In the genomic region with DNA sequence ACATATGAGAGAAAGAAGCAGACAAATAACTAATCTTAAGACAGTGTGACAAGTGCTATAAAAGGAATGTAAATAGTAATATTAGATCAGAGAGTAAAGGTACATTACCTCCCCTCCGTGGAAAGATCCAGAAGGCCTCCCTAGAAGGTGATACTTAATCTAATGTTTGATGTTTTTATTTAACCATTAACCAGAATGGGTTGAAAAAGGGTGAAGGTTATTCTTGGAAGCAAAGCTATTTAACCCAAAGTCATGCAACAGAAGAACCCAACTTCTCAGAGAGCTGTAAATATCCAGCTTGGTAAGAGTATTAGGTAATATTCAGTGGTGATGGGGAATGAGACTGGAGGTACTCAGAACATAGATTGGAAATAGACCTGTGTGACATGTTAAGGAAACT, we compare ENCODE assay signal across 30 cellular contexts.
"Had no signal": no experiment of that assay in that cellular context is flagged by ENCODE, and none has a peak within 500 bp of the region (broad histone marks: within the 10 kb centered on the region; RNA-seq: fewer than 3 reads in every experiment).

No MANE protein-coding gene starts in this region.

- H3K4me3 ChIP-seq: colonic mucosa, esophagus squamous epithelium, heart right ventricle, left ventricle myocardium inferior, lower lobe of right lung, smooth muscle cell, suprapubic skin, thyroid gland, vagina had no signal

- H3K9me3 ChIP-seq: colonic mucosa, esophagus squamous epithelium, heart right ventricle, left ventricle myocardium inferior, lower lobe of right lung, suprapubic skin, thyroid gland, vagina had no signal

- H3K36me3 ChIP-seq: colonic mucosa, esophagus squamous epithelium, heart right ventricle, left ventricle myocardium inferior, lower lobe of right lung, suprapubic skin, thyroid gland, vagina had no signal

- ATAC-seq: effector memory CD8-positive, alpha-beta T cell; heart right ventricle; lower lobe of right lung; naive thymus-derived CD8-positive, alpha-beta T cell; sciatic nerve; stimulated activated naive CD8-positive, alpha-beta T cell treated with anti-CD3 and anti-CD28 coated beads, Interleukin-15, amount 100 ng/mL, for 72 hours had no signal

- FAIRE-seq: endometrium had no signal

- H3K4me1 ChIP-seq: colonic mucosa, heart right ventricle, left ventricle myocardium inferior, lower lobe of right lung, suprapubic skin, thyroid gland, vagina had no signal

- H3K4me2 ChIP-seq: smooth muscle cell had no signal

- H3K27me3 ChIP-seq: colonic mucosa, esophagus squamous epithelium, heart right ventricle, suprapubic skin, thyroid gland, vagina had no signal

- H3K27ac ChIP-seq: colonic mucosa, esophagus squamous epithelium, heart right ventricle, left ventricle myocardium inferior, lower lobe of right lung, suprapubic skin, thyroid gland, vagina had no signal

- DNase-seq: colonic mucosa; dermis blood vessel endothelial cell; effector memory CD8-positive, alpha-beta T cell; erythroblast; esophagus squamous epithelium; foreskin melanocyte; glutamatergic neuron; heart right ventricle; hypothalamus; immature natural killer cell; islet precursor cell; left ventricle myocardium inferior; lower lobe of right lung; naive thymus-derived CD8-positive, alpha-beta T cell; nephron progenitor cell; nucleus accumbens; posterior cingulate gyrus; stimulated activated CD4-positive, alpha-beta T cell treated with anti-CD3 and anti-CD28 coated beads, Interleukin-12 subunit alpha, Interleukin-12 subunit beta, amount 100 ng/mL, for 4 hours; stimulated activated CD4-positive, alpha-beta T cell treated with anti-CD3 and anti-CD28 coated beads, Interleukin-1b, Interleukin-23, amount 100 ng/mL, for 48 hours; stimulated activated CD4-positive, alpha-beta T cell treated with anti-CD3 and anti-CD28 coated beads, Interleukin-4, amount 100 ng/mL, for 1 hour; stimulated activated CD8-positive, alpha-beta memory T cell treated with anti-CD3 and anti-CD28 coated beads, Interleukin-4, amount 100 ng/mL, for 48 hours; stimulated activated naive CD4-positive, alpha-beta T cell; stimulated activated naive CD8-positive, alpha-beta T cell treated with anti-CD3 and anti-CD28 coated beads, Interleukin-15, amount 100 ng/mL, for 72 hours; thyroid gland; trophoblast cell had no signal
